ENCODE assay signal across 8 cellular contexts in genomic region chr17:78377858-78378224, GRCh38. TPM values are rescaled to one million over a fixed set of nuclear protein-coding genes. Genes with fewer than 3 reads are reported as not detected.
A peak's percentile ranks its signal among the peaks of the same experiment; 100 is the strongest.
DNase-seq lines count a peak whose midpoint lies in the region; FAIRE-seq and TF ChIP-seq lines count a peak whose summit lies in the region.

No MANE protein-coding gene starts in this region.

- H3K27me3 ChIP-seq in A673 (replicated peaks; ENCODE audit: insufficient read depth, low read depth, low read length, poor library complexity) = no peaks in the 10 kb centered on the region
- no peaks in the 10 kb centered on the region for H3K27me3 ChIP-seq in KMS-11 (ENCODE audit: insufficient read depth, low read depth)
- no peaks in the 10 kb centered on the region for H3K27me3 ChIP-seq in mucosa of rectum (ENCODE audit: control insufficient read depth in 2 of 2, insufficient read depth in 2 of 2, low read length in 2 of 2)

- peaks cover 46% of the 10 kb centered on the region for H3K79me2 ChIP-seq in KMS-11 (ENCODE audit: insufficient read depth, low read depth)

- H4K20me1 ChIP-seq in KMS-11 (ENCODE audit: insufficient read depth) = no peaks in the 10 kb centered on the region

- CTCF ChIA-PET in A673 (lab: Charles Lee) = no interaction called here

- no peak for FAIRE-seq in D721Med (lab: Jason Lieb, UNC)

- H2AFZ ChIP-seq in KMS-11 (ENCODE audit: low read depth) = peak overlapping the region; percentile 97

- TF ChIP-seq CTCF in A673 (conservative IDR thresholded peaks at IDR 0.05; ENCODE audit: low read depth, low read length) (no peak), KMS-11 (conservative IDR thresholded peaks at IDR 0.05; ENCODE audit: low read depth, low read length) (no peak), D721Med (IDR thresholded peaks at IDR 0.05; ENCODE audit: insufficient read depth, missing control alignments) (no peak)

- no peak for DNase-seq in A673 (ENCODE audit: low spot score)
- DNase-seq in caudate nucleus (lab: John Stamatoyannopoulos, UW) = no peak
- no peak for DNase-seq in NCI-H1105 treated with DMSO at 0.1 percent for 48 hours (lab: John Stamatoyannopoulos, UW)
- DNase-seq in NCI-H146 treated with DMSO at 0.1 percent for 48 hours (lab: John Stamatoyannopoulos, UW; ENCODE audit: unreplicated experiment) = no peak
- DNase-seq in D721Med (ENCODE audit: insufficient read length, low spot score) = no peak
- no peak for DNase-seq in ureter (ENCODE audit: low spot score)

- H3K4me2 ChIP-seq in KMS-11 = peak overlapping the region; percentile 100

- H3K27ac ChIP-seq in A673 (ENCODE audit: low read depth, low read length, poor library complexity, severe bottlenecking) = peak overlapping the region; percentile 78
- H3K27ac ChIP-seq in KMS-11 = peak overlapping the region; percentile 26
- peak overlapping the region; percentile 80 for H3K27ac ChIP-seq in caudate nucleus (ENCODE audit: low read depth, low read length)
- peak overlapping the region; percentile 73 to 75 for H3K27ac ChIP-seq in mucosa of rectum (ENCODE audit: low read depth in 2 of 2, low read length in 2 of 2)

- H3K4me1 ChIP-seq in A673 (ENCODE audit: insufficient read depth, low read length, poor library complexity, severe bottlenecking) (peaks cover 33% of the 10 kb centered on the region), KMS-11 (ENCODE audit: low read depth, poor library complexity, severe bottlenecking) (peaks cover 43% of the 10 kb centered on the region), mucosa of rectum (ENCODE audit: control insufficient read depth in 2 of 2, insufficient read depth in 2 of 2, low read length in 2 of 2) (peaks cover 18 to 22% of the 10 kb centered on the region in 2 donors)

- intact Hi-C loops in A673 (cut with micrococcal nuclease; ENCODE audit: unreplicated experiment) = no loop called here

- BruUV-seq in A673 (replicated peaks; lab: Mats Ljungman, UMichigan) = no TSS peak

- H3K36me3 ChIP-seq in A673 (ENCODE audit: insufficient read depth, low read length, poor library complexity, severe bottlenecking) (no peaks in the 10 kb centered on the region), KMS-11 (ENCODE audit: insufficient read depth) (no peaks in the 10 kb centered on the region), mucosa of rectum (ENCODE audit: control insufficient read depth in 2 of 2, insufficient read depth in 2 of 2, low read length in 2 of 2) (no peaks in the 10 kb centered on the region)

- H3K9me3 ChIP-seq in A673 (ENCODE audit: low read depth, low read length, poor library complexity, severe bottlenecking) (no peaks in the 10 kb centered on the region), mucosa of rectum (ENCODE audit: control insufficient read depth in 2 of 2, low read length in 2 of 2) (no peaks in the 10 kb centered on the region)

- H3K9ac ChIP-seq in KMS-11 (peak overlapping the region; percentile 76; the same call in 1 of the 2 replicates), mucosa of rectum (ENCODE audit: low read depth in 1 of 2, low read length in 2 of 2) (peak overlapping the region; percentile 64 to 91)

- POLR2A ChIA-PET in A673 (lab: Charles Lee; ENCODE audit: low non-redundant PET) = interaction anchor here (0.6 kb wide), 1 partner anchor 237 kb away, joined by 5 read pairs; no protein-coding TSS in a partner anchor

- peak overlapping the region; percentile 87 for H3K4me3 ChIP-seq in A673 (ENCODE audit: low read depth, low read length, poor library complexity, severe bottlenecking)
- H3K4me3 ChIP-seq in KMS-11 (IDR thresholded peaks at IDR 0.05; ENCODE audit: insufficient read depth, low read depth, low read length) = no peak overlapping the region
- peak overlapping the region; percentile 81 to 93 for H3K4me3 ChIP-seq in mucosa of rectum (ENCODE audit: low read length in 2 of 2)

RNA-seq across cellular contexts. Expression of gene PGS1, which starts 0.6 kb away (rescaled TPM):
- total RNA-seq in A673 (2021) (42.5 and 44.2 TPM in 2 replicates), ureter (73.2 TPM)

RNA-seq across cellular contexts. Expression of gene SOCS3, which starts 18.0 kb away (rescaled TPM):
- total RNA-seq in A673 (2021) (7.2 and 9.5 TPM in 2 replicates), ureter (66.1 TPM)

Comparison
In these comparisons a context has a peak if more than half of its experiments do, and no peak if none do; other contexts are left out.
1. H3K27ac ChIP-seq: peak in every context shown above with its lines; median percentile 80 in caudate nucleus; 78 in A673; 74 in mucosa of rectum; 26 in KMS-11.